Comparison of ENCODE assay signal across 6 cellular contexts in the genomic region with DNA sequence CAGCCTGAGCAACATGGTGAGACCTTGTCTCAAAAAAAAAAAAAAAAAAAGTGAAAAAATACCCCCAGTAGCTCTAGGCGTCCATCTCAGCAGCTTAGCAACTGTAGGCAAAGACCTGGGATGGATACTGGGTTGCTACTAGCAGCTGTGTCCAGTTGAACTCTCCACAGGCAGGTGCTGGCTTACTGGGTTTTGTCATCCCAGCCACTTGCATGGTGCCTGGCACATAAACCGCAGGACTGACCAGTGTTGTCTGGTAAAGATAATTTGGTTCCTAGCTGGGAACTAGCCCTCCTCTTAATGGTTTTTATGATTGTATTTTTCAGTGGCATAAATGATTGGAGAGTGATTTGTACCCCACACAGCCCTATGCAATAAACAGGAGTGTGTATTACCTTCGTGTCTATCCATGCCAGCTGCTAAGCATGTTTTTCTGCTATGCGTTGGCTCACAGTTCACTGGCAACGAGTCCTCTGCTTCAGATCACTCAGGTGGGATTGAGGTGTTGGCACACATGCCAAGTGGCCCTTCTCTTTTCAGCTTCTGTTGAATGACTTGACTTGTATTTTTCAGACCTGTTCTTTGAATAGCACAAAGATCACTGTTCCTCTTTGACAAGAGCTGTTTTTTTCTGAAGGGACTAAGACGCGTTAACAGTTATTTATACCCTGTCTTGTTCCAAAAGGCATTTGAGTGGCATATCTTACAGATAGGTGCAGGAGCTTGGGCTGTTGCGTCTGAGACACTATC.
"Had no signal": no experiment of that assay in that cellular context is flagged by ENCODE, and none has a peak within 500 bp of the region (broad histone marks: within the 10 kb centered on the region; RNA-seq: fewer than 3 reads in every experiment).

No MANE protein-coding gene starts in this region.

- H3K27me3 ChIP-seq: gastrocnemius medialis had no signal

- DNase-seq: effector memory CD8-positive, alpha-beta T cell; gastrocnemius medialis; kidney; stimulated activated CD4-positive, alpha-beta T cell treated with anti-CD3 and anti-CD28 coated beads, Interleukin-1b, Interleukin-23, amount 100 ng/mL, for 48 hours had no signal

- H3K36me3 ChIP-seq: gastrocnemius medialis had no signal

- H3K4me3 ChIP-seq: gastrocnemius medialis had no signal

- ATAC-seq: effector memory CD8-positive, alpha-beta T cell; gastrocnemius medialis; stimulated activated memory B cell treated with anti-CD40 and anti-IgM and Interleukin-4, amounts not matched to agents 10 μg/mL and 1 μg/mL and 100 μg/mL, for 72 hours had no signal

- FAIRE-seq: kidney had no signal

- H3K27ac ChIP-seq: epithelial cell of prostate, gastrocnemius medialis had no signal

- H3K9me3 ChIP-seq: gastrocnemius medialis had no signal
